ENCODE assay signal across 11 cellular contexts in genomic region chr3:138694287-138695007, GRCh38.
DNase-seq lines count a peak whose midpoint lies in the region; ATAC-seq, FAIRE-seq and TF ChIP-seq lines count a peak whose summit lies in the region.
"Had no signal": no experiment of that assay in that cellular context is flagged by ENCODE, and none has a peak within 500 bp of the region (broad histone marks: within the 10 kb centered on the region; RNA-seq: fewer than 3 reads in every experiment).

No MANE protein-coding gene starts in this region.

- H3K36me3 Mint-ChIP-seq in chondrocyte (ENCODE audit: low read depth) = peaks cover 3% of the 10 kb centered on the region

- no peak for FAIRE-seq in frontal cortex (lab: Jason Lieb, UNC)

- no peak overlapping the region for H3K4me3 Mint-ChIP-seq in chondrocyte (ENCODE audit: unreplicated experiment)
- H3K4me3 Mint-ChIP-seq: brain; stimulated activated naive CD8-positive, alpha-beta T cell treated with anti-CD3 and anti-CD28 coated beads, Interleukin-15, Interleukin-2, amounts not matched to agents 100 ng/mL and 50 ng/mL, for 24 hours had no signal

- no peaks in the 10 kb centered on the region for H3K9me2 ChIP-seq in Loucy (replicated peaks; ENCODE audit: low read depth, low read length)

- peak overlapping the region; percentile 4 for H3K9ac ChIP-seq in Loucy (ENCODE audit: low read depth, low read length, poor library complexity, severe bottlenecking)

- TF ChIP-seq CTCF in BJ (IDR thresholded peaks at IDR 0.05; ENCODE audit: insufficient read depth, low read depth, low read length) (no peak), Loucy (conservative IDR thresholded peaks at IDR 0.05; ENCODE audit: low read length) (no peak), chondrocyte (IDR thresholded peaks at IDR 0.05) (no peak)

- H3K27ac Mint-ChIP-seq in chondrocyte (ENCODE audit: unreplicated experiment) = peak overlapping the region; percentile 77
- H3K27ac Mint-ChIP-seq: stimulated activated naive CD8-positive, alpha-beta T cell treated with anti-CD3 and anti-CD28 coated beads, Interleukin-15, Interleukin-2, amounts not matched to agents 100 ng/mL and 50 ng/mL, for 24 hours had no signal

- POLR2A ChIA-PET in BJ (lab: Charles Lee) = interaction anchor here (1.3 kb wide), 1 partner anchor 100 kb away, joined by 3 read pairs; the partner anchor contains the start of gene CEP70

- H3K36me3 ChIP-seq in BJ (ENCODE audit: control insufficient read depth, insufficient read depth, low read length) (no peaks in the 10 kb centered on the region), Loucy (ENCODE audit: insufficient read depth, low read length) (peaks cover 19% of the 10 kb centered on the region)

- H3K27me3 Mint-ChIP-seq in chondrocyte (ENCODE audit: low read depth) = no peaks in the 10 kb centered on the region
- H3K27me3 Mint-ChIP-seq: brain; stimulated activated naive CD8-positive, alpha-beta T cell treated with anti-CD3 and anti-CD28 coated beads, Interleukin-15, Interleukin-2, amounts not matched to agents 100 ng/mL and 50 ng/mL, for 24 hours had no signal

- peaks cover 19% of the 10 kb centered on the region for H3K4me1 ChIP-seq in Loucy (ENCODE audit: insufficient read depth, low read length, poor library complexity, severe bottlenecking)

- peak overlapping the region; percentile 22 for H3K4me2 ChIP-seq in Loucy (ENCODE audit: low read depth, low read length, poor library complexity, severe bottlenecking)

- CTCF ChIA-PET in BJ (lab: Yijun Ruan, JAX) = interaction anchor here (0.9 to 12.5 kb wide), 8 partner anchors 8 to 242 kb away, joined by 3 to 191 read pairs (median 4); partner anchors contain the start of gene CEP70

- no peaks in the 10 kb centered on the region for H3K9me3 ChIP-seq in Loucy (ENCODE audit: insufficient read depth, low read depth, low read length)

- no peak overlapping the region for H2AFZ ChIP-seq in Loucy (ENCODE audit: low read length)

- H3K9me3 Mint-ChIP-seq in chondrocyte (ENCODE audit: low read depth) = peaks cover 3% of the 10 kb centered on the region
- H3K9me3 Mint-ChIP-seq: stimulated activated naive CD8-positive, alpha-beta T cell treated with anti-CD3 and anti-CD28 coated beads, Interleukin-15, Interleukin-2, amounts not matched to agents 100 ng/mL and 50 ng/mL, for 24 hours had no signal

- H3K4me3 ChIP-seq in BJ (ENCODE audit: low read depth, low read length) (no peak overlapping the region), Loucy (ENCODE audit: low read length, poor library complexity, severe bottlenecking) (no peak overlapping the region)

- H3K79me2 ChIP-seq in Loucy (ENCODE audit: insufficient read depth, low read length) = no peaks in the 10 kb centered on the region

- H3K4me1 Mint-ChIP-seq in chondrocyte (ENCODE audit: low read depth) = peaks cover 16% of the 10 kb centered on the region
- H3K4me1 Mint-ChIP-seq: brain had no signal

- H3K27me3 ChIP-seq in BJ (ENCODE audit: control insufficient read depth, insufficient read depth, low read length) = no peaks in the 10 kb centered on the region
- H3K27me3 ChIP-seq in Loucy (ENCODE audit: insufficient read depth, low read length, poor library complexity, severe bottlenecking) = no peaks in the 10 kb centered on the region

- peaks cover 7% of the 10 kb centered on the region; the same call in 1 of the 2 replicates for H3F3A ChIP-seq in Loucy (ENCODE audit: low read depth)

- peak; percentile 99 for DNase-seq in BJ (ENCODE audit: low read depth)
- DNase-seq in chondrocyte (ENCODE audit: low spot score) = no peak
- peak; percentile 59 for DNase-seq in myocyte (ENCODE audit: low read depth)
- no peak for DNase-seq in KG1 (lab: John Stamatoyannopoulos, UW)
- no peak for DNase-seq in frontal cortex (ENCODE audit: low spot score in 2 of 2)
- DNase-seq in NCI-H774 (lab: John Stamatoyannopoulos, UW) = no peak
- DNase-seq: activated CD4-positive, alpha-beta T cell treated with anti-CD3 and anti-CD28 coated beads, Interleukin-2, amount 50 U/mL, for 4 hours had no signal

- H4K20me1 ChIP-seq in Loucy (ENCODE audit: insufficient read depth, low read length, poor library complexity, severe bottlenecking) = no peaks in the 10 kb centered on the region

- no peak for ATAC-seq in HG02973 (IDR thresholded peaks at IDR 0.05; ENCODE audit: unreplicated experiment)

Comparison
In these comparisons a context has a peak if more than half of its experiments do, and no peak if none do; other contexts are left out.
1. DNase-seq: peak in BJ (single experiment) and myocyte (single experiment); none in chondrocyte (single experiment), KG1 (single experiment), frontal cortex (0 of 2) and NCI-H774 (single experiment).